8 cellular contexts compared by ENCODE assay signal in genomic region chr2:28870146-28870891, GRCh38. TPM values are rescaled to one million over a fixed set of nuclear protein-coding genes. Genes with fewer than 3 reads are reported as not detected.
A peak's percentile ranks its signal among the peaks of the same experiment; 100 is the strongest.
DNase-seq lines count a peak whose midpoint lies in the region; ATAC-seq and TF ChIP-seq lines count a peak whose summit lies in the region.

Gene TRMT61B (minus strand): TSS chr2:28870309. CDS start chr2:28870277, 32 bp downstream.

- H3K27ac Mint-ChIP-seq in type B pancreatic cell: peak within 1 kb of the TSS; percentile 96

- intact Hi-C loops in T-helper 1 cell treated with Interleukin-12 subunit alpha and Interleukin-12 subunit beta and Interleukin-4 antibody, amounts not matched to agents 30 ng/mL and 1 ng/mL, for 36 hours (cut with micrococcal nuclease): loop anchor here (1.0 to 10.0 kb wide), 14 partner anchors 24 to 1786 kb away; partner anchors contain the start of genes CCDC121, EIF2B4, GPN1 and IFT172
- intact Hi-C loops in adrenal gland (cut with DNase I): no loop called here
- intact Hi-C loops in heart left ventricle (cut with DNase I): loop anchor here in 5 of 10 donors (1.0 to 2.0 kb wide), 2 partner anchors 24 kb away; partner anchors contain the start of gene WDR43 (in 5 of the 5)

- peak; percentile 96 for ATAC-seq in GM18498 (IDR thresholded peaks at IDR 0.05; ENCODE audit: unreplicated experiment)
- peak; percentile 97 for ATAC-seq in HG02885 (IDR thresholded peaks at IDR 0.05; ENCODE audit: poor library complexity, unreplicated experiment)
- ATAC-seq in heart left ventricle: peak; percentile 100

- H3K36me3 Mint-ChIP-seq in type B pancreatic cell: peaks cover 1% of the 10 kb centered on the region

- no peaks in the 10 kb centered on the region for H3K27me3 ChIP-seq in adrenal gland
- H3K27me3 ChIP-seq in heart left ventricle: no peaks in the 10 kb centered on the region

- H3K27me3 Mint-ChIP-seq in type B pancreatic cell: peaks cover 8% of the 10 kb centered on the region

- no peaks in the 10 kb centered on the region for H3K36me3 ChIP-seq in adrenal gland (replicated peaks in 1 of 2)
- H3K36me3 ChIP-seq in heart left ventricle: peaks cover 0 to 7% (median 0%) of the 10 kb centered on the region in 9 donors

- no peaks in the 10 kb centered on the region for H3K9me3 Mint-ChIP-seq in type B pancreatic cell

- H3K4me3 ChIP-seq in adrenal gland (peak within 1 kb of the TSS; percentile 1 to 92 (median 84)), heart left ventricle (peak within 1 kb of the TSS; percentile 73 to 99 (median 86))

- H3K9me3 ChIP-seq in adrenal gland (replicated peaks in 1 of 3) (no peaks in the 10 kb centered on the region), heart left ventricle (no peaks in the 10 kb centered on the region)

- TF ChIP-seq POLR2A in adrenal gland (IDR thresholded peaks at IDR 0.05): peak; percentile 7 to 79
- peak in 1 of 2 donors; percentile 70 for TF ChIP-seq POLR2A in heart left ventricle (IDR thresholded peaks at IDR 0.05)

- DNase-seq in NCI-H1694 (lab: John Stamatoyannopoulos, UW) (peak; percentile 95), adrenal gland (peak; percentile 96 to 98 (median 97)), heart left ventricle (peak; percentile 96 to 98 (median 97)), pons (ENCODE audit: low spot score) (peak; percentile 91), type B pancreatic cell (ENCODE audit: extremely low spot score, unreplicated experiment) (peak; percentile 96)

- H3K4me1 ChIP-seq in adrenal gland (replicated peaks in 1 of 2) (peaks cover 16 to 30% of the 10 kb centered on the region in 2 donors), heart left ventricle (peaks cover 0 to 37% (median 20%) of the 10 kb centered on the region in 12 donors)

- H3K4me1 Mint-ChIP-seq in type B pancreatic cell (ENCODE audit: unreplicated experiment): peaks cover 24% of the 10 kb centered on the region

- no peak for TF ChIP-seq CTCF in adrenal gland (IDR thresholded peaks at IDR 0.05)
- TF ChIP-seq CTCF in heart left ventricle (IDR thresholded peaks at IDR 0.05): peak in 1 of 12 donors; percentile 16
- no peak for TF ChIP-seq CTCF in type B pancreatic cell (conservative IDR thresholded peaks at IDR 0.05)

- peak within 1 kb of the TSS; percentile 97 for H3K4me3 Mint-ChIP-seq in type B pancreatic cell

- WGBS in adrenal gland, 4 donors: 0% methylated on average over 14 to 57 of the region's 57 CpGs
- 1% methylated on average over 14 to 57 of the region's 57 CpGs for WGBS in heart left ventricle, 4 donors

- H3K27ac ChIP-seq in adrenal gland (peak within 1 kb of the TSS in 4 of 5 donors; percentile 46 to 90 (median 70)), heart left ventricle (peak within 1 kb of the TSS in 11 of 12 donors; percentile 71 to 88 (median 78))

RNA-seq across cellular contexts. Expression of gene TRMT61B, which starts in this region (rescaled TPM):
- 14.9 and 17.5 TPM in 2 replicates for total RNA-seq in T-helper 1 cell treated with Interleukin-12 subunit alpha and Interleukin-12 subunit beta and Interleukin-4 antibody, amounts not matched to agents 30 ng/mL and 1 ng/mL, for 36 hours
- total RNA-seq in adrenal gland (10 to 100 TPM in 7 of 8 donors, 1 to 10 TPM in 1; 8.9 to 29.6 (median 18.2) TPM), heart left ventricle (10 to 100 TPM; 12.9 to 24.3 (median 15.9) TPM), type B pancreatic cell (ENCODE audit: low replicate concordance) (16.6 and 20.7 TPM in 2 replicates)
- polyA plus RNA-seq in adrenal gland (10 to 100 TPM; 25.5 to 52.7 (median 37.7) TPM), heart left ventricle (10 to 100 TPM; 22.4 to 54.7 TPM)

Comparison
In these comparisons a context has a peak if more than half of its experiments do, and no peak if none do; other contexts are left out.
1. Peak in every context shown above with its lines: DNase-seq, ATAC-seq, H3K4me3 ChIP-seq and H3K27ac ChIP-seq.